Comparison of ENCODE assay signal across 2 cellular contexts in genomic region chr17:50953518-50953830, GRCh38.
TF ChIP-seq lines count a peak whose summit lies in the region.

No MANE protein-coding gene starts in this region.

TF ChIP-seq in GM23338, 12 proteins besides CTCF, POLR2A, EP300 and RAD21 (continued from another document):
- TF ChIP-seq REST (IDR thresholded peaks at IDR 0.05; ENCODE audit: unreplicated experiment) (no peak), JUNB (IDR thresholded peaks at IDR 0.05; ENCODE audit: unreplicated experiment) (no peak), POLR2AphosphoS5 (IDR thresholded peaks at IDR 0.05; ENCODE audit: low read depth) (no peak), STAT1 (IDR thresholded peaks at IDR 0.05; ENCODE audit: unreplicated experiment) (no peak), ZNF114 (CRISPR knock-in tag; IDR thresholded peaks at IDR 0.05) (no peak), ZNF331 (CRISPR knock-in tag; IDR thresholded peaks at IDR 0.05; ENCODE audit: low read depth) (no peak), ZNF462 (CRISPR knock-in tag; IDR thresholded peaks at IDR 0.05) (no peak), EZH2 (IDR thresholded peaks at IDR 0.05; ENCODE audit: low read depth, unreplicated experiment) (no peak), EZH2phosphoT487 (IDR thresholded peaks at IDR 0.05; ENCODE audit: unreplicated experiment) (no peak)

TF ChIP-seq in WTC11, 78 proteins besides CTCF, POLR2A, EP300 and RAD21 (continued from another document):
- TF ChIP-seq PRRX2 (CRISPR knock-in tag; IDR thresholded peaks at IDR 0.05), result no peak
